Comparison of ENCODE assay signal across 8 cellular contexts in the genomic region with DNA sequence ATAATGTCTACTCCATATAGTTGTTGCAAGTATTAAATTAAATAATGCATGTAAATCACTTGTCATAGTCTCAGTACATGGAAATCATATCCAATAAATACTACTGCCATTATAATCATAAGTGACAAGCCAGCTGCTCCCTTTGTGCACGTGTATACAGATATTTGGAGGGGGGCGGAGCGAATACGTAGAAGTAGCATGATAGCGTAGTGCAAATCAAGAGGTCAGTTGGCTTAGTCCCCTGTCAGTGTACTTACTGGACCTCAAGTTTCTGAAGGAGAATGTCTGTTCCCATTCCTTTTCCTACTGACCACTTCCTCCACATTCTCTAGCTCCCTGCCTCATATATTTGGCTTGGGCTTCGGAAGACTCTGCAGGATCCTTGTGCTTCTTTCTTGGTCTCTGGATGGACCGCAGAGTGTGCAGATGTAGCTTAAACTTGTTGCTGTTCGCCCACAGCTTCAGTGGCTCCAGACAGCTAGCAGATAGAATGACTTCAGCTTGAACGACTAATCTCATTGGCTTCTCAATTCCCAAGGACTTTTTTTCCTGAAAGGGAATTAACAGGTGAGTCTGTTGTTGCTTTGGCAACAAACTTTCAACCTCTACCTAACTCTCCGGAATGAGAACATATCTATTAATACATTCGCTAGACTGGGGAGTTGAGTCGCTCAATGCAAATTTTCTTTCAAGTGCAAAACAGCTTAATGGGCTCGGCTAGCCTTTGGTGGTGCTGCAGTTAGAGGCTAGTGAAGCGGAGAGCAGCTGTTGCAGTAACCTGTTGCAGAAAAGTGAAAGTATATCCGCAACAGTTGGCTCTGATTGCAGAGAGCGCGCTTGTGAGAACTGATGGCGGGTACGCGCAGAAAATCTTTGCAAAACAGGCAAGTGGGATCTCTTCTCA. TPM values are rescaled to one million over a fixed set of nuclear protein-coding genes. Genes with fewer than 3 reads are reported as not detected.
A peak's percentile ranks its signal among the peaks of the same experiment; 100 is the strongest.
DNase-seq lines count a peak whose midpoint lies in the region; ATAC-seq and TF ChIP-seq lines count a peak whose summit lies in the region.

Gene PCDHB1 (plus strand): TSS at position 753 of the 904 bp plus-strand sequence. CDS start 97 bp downstream, at position 850.

- H3K27ac ChIP-seq in CD8-positive, alpha-beta T cell (ENCODE audit: low read depth, low read length), result no peak within 1 kb of the TSS
- H3K27ac ChIP-seq in endodermal cell (ENCODE audit: low read depth, low read length), result no peak within 1 kb of the TSS

- POLR2A ChIA-PET in CD8-positive, alpha-beta T cell (lab: Charles Lee), result interaction anchor here (0.7 kb wide), 1 partner anchor 18 kb away, joined by 3 read pairs; no protein-coding TSS in a partner anchor

- no peak within 1 kb of the TSS for H3K27ac Mint-ChIP-seq in CD8-positive, alpha-beta T cell
- H3K27ac Mint-ChIP-seq in endodermal cell (no peak within 1 kb of the TSS), neural crest cell (ENCODE audit: unreplicated experiment) (peak within 1 kb of the TSS; percentile 2)

- peaks cover 5% of the 10 kb centered on the region for H3K4me1 ChIP-seq in CD8-positive, alpha-beta T cell (ENCODE audit: insufficient read depth, low read length)
- H3K4me1 ChIP-seq in endodermal cell (ENCODE audit: control insufficient read depth, insufficient read depth, low read length), result no peaks in the 10 kb centered on the region

- H3K4me3 Mint-ChIP-seq in CD8-positive, alpha-beta T cell, result peak within 1 kb of the TSS; percentile 71
- peak within 1 kb of the TSS; percentile 64 for H3K4me3 Mint-ChIP-seq in endodermal cell
- H3K4me3 Mint-ChIP-seq in neural crest cell, result peak within 1 kb of the TSS; percentile 90

- H3K9me3 Mint-ChIP-seq in CD8-positive, alpha-beta T cell, result peaks cover 17% of the 10 kb centered on the region
- no peaks in the 10 kb centered on the region for H3K9me3 Mint-ChIP-seq in endodermal cell
- H3K9me3 Mint-ChIP-seq in neural crest cell, result peaks cover 4% of the 10 kb centered on the region

- CTCF ChIA-PET in CD8-positive, alpha-beta T cell (lab: Charles Lee), result no interaction called here

- no peaks in the 10 kb centered on the region for H3K36me3 ChIP-seq in CD8-positive, alpha-beta T cell (ENCODE audit: insufficient read depth, low read length)
- H3K36me3 ChIP-seq in endodermal cell (ENCODE audit: control insufficient read depth, insufficient read depth, low read length), result no peaks in the 10 kb centered on the region

- no peak for ATAC-seq in CD8-positive, alpha-beta T cell
- ATAC-seq in HG02571 (IDR thresholded peaks at IDR 0.05; ENCODE audit: unreplicated experiment) (no peak), GM18519 (IDR thresholded peaks at IDR 0.05; ENCODE audit: low FRiP score, unreplicated experiment) (no peak), HG03565 (IDR thresholded peaks at IDR 0.05; ENCODE audit: unreplicated experiment) (no peak)

- 12 to 14% methylated on average over 18 to 20 of the region's 20 CpGs for WGBS in endodermal cell (ENCODE audit: insufficient coverage in 1 of 2, insufficient read length in 1 of 2), 2 experiments

- no peaks in the 10 kb centered on the region for H3K36me3 Mint-ChIP-seq in CD8-positive, alpha-beta T cell
- no peaks in the 10 kb centered on the region for H3K36me3 Mint-ChIP-seq in endodermal cell (ENCODE audit: low read depth)
- H3K36me3 Mint-ChIP-seq in neural crest cell (ENCODE audit: low read depth), result no peaks in the 10 kb centered on the region

- no peak within 1 kb of the TSS for H3K9ac ChIP-seq in endodermal cell (ENCODE audit: extremely low read depth, low read length, poor library complexity, severe bottlenecking)

- H3K9me3 ChIP-seq in CD8-positive, alpha-beta T cell (ENCODE audit: low read length), result no peaks in the 10 kb centered on the region
- H3K9me3 ChIP-seq in endodermal cell (ENCODE audit: control insufficient read depth, low read length), result no peaks in the 10 kb centered on the region

- peak within 1 kb of the TSS; percentile 23 for H3K4me3 ChIP-seq in CD8-positive, alpha-beta T cell (ENCODE audit: low read depth, low read length)
- peak within 1 kb of the TSS; percentile 84 for H3K4me3 ChIP-seq in endodermal cell (ENCODE audit: low read length)

- no peak for TF ChIP-seq CTCF in CD8-positive, alpha-beta T cell (IDR thresholded peaks at IDR 0.05)
- TF ChIP-seq CTCF in endodermal cell (conservative IDR thresholded peaks at IDR 0.05) (no peak), neural crest cell (conservative IDR thresholded peaks at IDR 0.05) (no peak)

- peaks cover 17% of the 10 kb centered on the region for H3K27me3 ChIP-seq in CD8-positive, alpha-beta T cell (ENCODE audit: insufficient read depth, low read length)
- peaks cover 35% of the 10 kb centered on the region for H3K27me3 ChIP-seq in endodermal cell (ENCODE audit: control insufficient read depth, insufficient read depth, low read length, poor library complexity, severe bottlenecking)

- H3K27me3 Mint-ChIP-seq in CD8-positive, alpha-beta T cell (ENCODE audit: low read depth), result peaks cover 54% of the 10 kb centered on the region
- H3K27me3 Mint-ChIP-seq in endodermal cell (ENCODE audit: insufficient read depth), result peaks cover 66% of the 10 kb centered on the region
- H3K27me3 Mint-ChIP-seq in neural crest cell (ENCODE audit: low read depth), result peaks cover 37% of the 10 kb centered on the region

- intact Hi-C loops in CD8-positive, alpha-beta T cell (cut with DNase I, micrococcal nuclease), result no loop called here

- no peak for DNase-seq in CD8-positive, alpha-beta T cell
- DNase-seq in NCI-H345 treated with DMSO at 0.1 percent for 48 hours (lab: John Stamatoyannopoulos, UW; ENCODE audit: unreplicated experiment) (peak; percentile 11), endodermal cell (peak; percentile 73), neural crest cell (ENCODE audit: low read depth, low spot score) (no peak), NCI-H226 (no peak)

- H3K4me1 Mint-ChIP-seq in CD8-positive, alpha-beta T cell (ENCODE audit: low read depth), result peaks cover 5% of the 10 kb centered on the region
- H3K4me1 Mint-ChIP-seq in endodermal cell (peaks cover 5% of the 10 kb centered on the region), neural crest cell (peaks cover 14% of the 10 kb centered on the region)

RNA-seq across cellular contexts. Expression of gene PCDHB1, which starts in this region (rescaled TPM):
- not detected for total RNA-seq in CD8-positive, alpha-beta T cell
- total RNA-seq in endodermal cell (under 1 TPM in 1 of 2 donors, not detected in 1; 0.04 TPM), neural crest cell (0.14 and 0.23 TPM in 2 replicates)
- 0.04 TPM for polyA plus RNA-seq in endodermal cell (2013, experiment 1 of 2)
- polyA plus RNA-seq in endodermal cell (2013, experiment 2 of 2), result not detected

Comparison
In these comparisons a context has a peak if more than half of its experiments do, and no peak if none do; other contexts are left out.
1. Peak in DNase-seq and H3K4me3 ChIP-seq in endodermal cell; RNA of the gene not detected or under 1 TPM.